1 cellular context compared by ENCODE assay signal in genomic region chr16:30120340-30121105, GRCh38.
TF ChIP-seq lines count a peak whose summit lies in the region.

No MANE protein-coding gene starts in this region.

TF ChIP-seq in GM12878, 131 proteins besides CTCF, POLR2A, EP300 and RAD21:
- no peak for TF ChIP-seq CHD4 (IDR thresholded peaks at IDR 0.05)
- TF ChIP-seq SMAD1 (IDR thresholded peaks at IDR 0.05; ENCODE audit: low read depth, partially characterized antibody): no peak
- no peak for TF ChIP-seq ZNF622 (IDR thresholded peaks at IDR 0.05)
- no peak for TF ChIP-seq CHD2 (IDR thresholded peaks at IDR 0.05; ENCODE audit: borderline replicate concordance, low read depth, low read length)
- TF ChIP-seq POU2F2 (IDR thresholded peaks at IDR 0.05; ENCODE audit: borderline replicate concordance, low read depth, low read length): no peak
- no peak for TF ChIP-seq MYB (IDR thresholded peaks at IDR 0.05; ENCODE audit: borderline replicate concordance, low read depth, low read length)
- TF ChIP-seq, protein P1, sequence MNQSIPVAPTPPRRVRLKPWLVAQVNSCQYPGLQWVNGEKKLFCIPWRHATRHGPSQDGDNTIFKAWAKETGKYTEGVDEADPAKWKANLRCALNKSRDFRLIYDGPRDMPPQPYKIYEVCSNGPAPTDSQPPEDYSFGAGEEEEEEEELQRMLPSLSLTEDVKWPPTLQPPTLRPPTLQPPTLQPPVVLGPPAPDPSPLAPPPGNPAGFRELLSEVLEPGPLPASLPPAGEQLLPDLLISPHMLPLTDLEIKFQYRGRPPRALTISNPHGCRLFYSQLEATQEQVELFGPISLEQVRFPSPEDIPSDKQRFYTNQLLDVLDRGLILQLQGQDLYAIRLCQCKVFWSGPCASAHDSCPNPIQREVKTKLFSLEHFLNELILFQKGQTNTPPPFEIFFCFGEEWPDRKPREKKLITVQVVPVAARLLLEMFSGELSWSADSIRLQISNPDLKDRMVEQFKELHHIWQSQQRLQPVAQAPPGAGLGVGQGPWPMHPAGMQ (IDR thresholded peaks at IDR 0.05; ENCODE audit: borderline replicate concordance): no peak
- peak; percentile 30; the same call in 1 of the 2 replicates for TF ChIP-seq CREB1 (IDR thresholded peaks at IDR 0.05; ENCODE audit: low read depth)
- peak; percentile 8; the same call in 1 of the 2 replicates for TF ChIP-seq SPI1 (IDR thresholded peaks at IDR 0.05; ENCODE audit: borderline replicate concordance, insufficient read depth, low read depth, low read length)
- TF ChIP-seq HDGF (IDR thresholded peaks at IDR 0.05): no peak
- no peak for TF ChIP-seq POLR2AphosphoS5 (IDR thresholded peaks at IDR 0.05; ENCODE audit: low read length)
- peak; percentile 87 for TF ChIP-seq RFX5 (IDR thresholded peaks at IDR 0.05; ENCODE audit: low read depth, low read length)
- no peak for TF ChIP-seq PBX3 (IDR thresholded peaks at IDR 0.05; ENCODE audit: insufficient replicate concordance, low read depth, low read length)
